8 cellular contexts compared by ENCODE assay signal in the genomic region with DNA sequence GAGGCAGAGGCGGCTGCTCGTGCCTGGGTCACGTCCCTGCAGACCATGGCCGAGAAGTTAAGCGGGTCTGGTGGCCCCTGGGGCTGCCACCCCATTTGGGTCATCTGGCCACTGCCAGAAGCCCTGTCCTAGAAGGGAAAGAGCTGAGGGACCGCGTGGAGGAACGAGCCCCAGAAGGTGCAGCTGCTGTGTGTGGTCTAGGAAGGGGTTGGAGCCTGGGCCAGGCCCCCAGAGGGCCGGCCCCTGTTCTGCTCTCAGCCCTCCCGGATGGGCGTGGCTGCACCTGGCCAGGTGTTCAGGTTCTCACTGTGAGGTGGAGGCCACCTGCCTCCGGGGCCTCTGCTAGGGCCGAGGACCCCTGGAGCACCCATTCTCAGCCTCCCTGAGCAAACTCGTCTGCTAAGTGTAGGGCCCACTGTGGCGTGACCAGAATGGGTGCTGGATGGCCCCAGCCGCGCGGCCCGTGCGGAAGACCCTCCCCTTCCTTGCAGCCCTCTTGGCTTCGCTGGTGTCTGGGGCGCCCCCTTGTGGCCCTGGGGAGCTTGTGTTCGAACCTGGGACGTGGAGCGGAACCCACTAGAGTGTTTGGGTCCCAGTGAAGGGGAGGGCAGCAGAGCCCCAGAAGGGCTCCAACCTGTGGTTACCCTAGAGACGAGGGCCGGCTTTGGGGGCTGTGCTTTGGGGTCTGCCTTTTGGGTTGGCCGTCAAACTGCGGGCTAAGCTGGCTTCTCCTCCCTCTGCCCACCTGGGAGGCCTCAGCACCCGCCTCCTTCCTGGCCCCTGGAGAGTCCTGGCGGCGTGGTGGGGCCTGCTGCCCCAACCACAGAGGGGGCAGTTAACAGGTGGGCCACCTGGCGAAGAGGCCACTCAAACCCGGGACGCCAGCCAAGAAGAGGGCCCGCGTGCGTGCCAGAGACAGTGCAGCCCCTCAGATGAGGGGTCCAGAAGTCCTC. TPM values are rescaled to one million over a fixed set of nuclear protein-coding genes. Genes with fewer than 3 reads are reported as not detected.
DNase-seq lines count a peak whose midpoint lies in the region; ATAC-seq, FAIRE-seq and TF ChIP-seq lines count a peak whose summit lies in the region.

No MANE protein-coding gene starts in this region.

- peaks cover 8% of the 10 kb centered on the region for H3K36me3 ChIP-seq in bronchial epithelial cell (ENCODE audit: control insufficient read depth, insufficient read depth, low read length)

- FAIRE-seq in GM19239 (lab: Jason Lieb, UNC) = no peak
- no peak for FAIRE-seq in bronchial epithelial cell (lab: Jason Lieb, UNC)

- ATAC-seq in GM21526 (IDR thresholded peaks at IDR 0.05; ENCODE audit: low FRiP score, unreplicated experiment) = no peak

- no peaks in the 10 kb centered on the region for H3K27me3 ChIP-seq in bronchial epithelial cell (ENCODE audit: control insufficient read depth, insufficient read depth, low read length)

- DNase-seq in 8988T (peak; percentile 99), GM19239 (ENCODE audit: insufficient read length, low spot score) (peak; percentile 97), NCI-H2107 treated with DMSO at 0.1 percent for 48 hours (lab: John Stamatoyannopoulos, UW; ENCODE audit: unreplicated experiment) (peak; percentile 64), bronchial epithelial cell (ENCODE audit: low read depth) (peak; percentile 63), kidney glomerular epithelial cell (lab: John Stamatoyannopoulos, UW) (peak; percentile 24)
- DNase-seq in stimulated activated CD4-positive, alpha-beta T cell treated with anti-CD3 and anti-CD28 coated beads, Interleukin-4, amount 100 ng/mL, for 48 hours (ENCODE audit: low read depth in 2 of 2) = peak; percentile 78 to 79

- TF ChIP-seq CTCF in VCaP (conservative IDR thresholded peaks at IDR 0.05) (peak; percentile 95), bronchial epithelial cell (IDR thresholded peaks at IDR 0.05; ENCODE audit: insufficient read depth, low read length, severe bottlenecking) (peak; percentile 83)

- H3K4me3 ChIP-seq in bronchial epithelial cell (ENCODE audit: low read depth, low read length) = peak overlapping the region; percentile 69

- peak overlapping the region; percentile 97 for H3K27ac ChIP-seq in VCaP

RNA-seq across cellular contexts. Expression of a gene that starts 49.3 kb away (rescaled TPM):
- not detected in 2 replicates for total RNA-seq in bronchial epithelial cell

RNA-seq across cellular contexts. Expression of a gene that starts 57.5 kb away (rescaled TPM):
- total RNA-seq in bronchial epithelial cell = not detected in 2 replicates

Comparison
In these comparisons a context has a peak if more than half of its experiments do, and no peak if none do; other contexts are left out.
1. DNase-seq: peak in every context shown above with its lines; median percentile 99 in 8988T; 97 in GM19239; 78 in stimulated activated CD4-positive, alpha-beta T cell treated with anti-CD3 and anti-CD28 coated beads, Interleukin-4, amount 100 ng/mL, for 48 hours; 64 in NCI-H2107 treated with DMSO at 0.1 percent for 48 hours; 63 in bronchial epithelial cell; 24 in kidney glomerular epithelial cell.